Comparison of ENCODE assay signal across 8 cellular contexts in genomic region chr19:55605637-55606470, GRCh38. TPM values are rescaled to one million over a fixed set of nuclear protein-coding genes. Genes with fewer than 3 reads are reported as not detected.
A peak's percentile ranks its signal among the peaks of the same experiment; 100 is the strongest.
DNase-seq lines count a peak whose midpoint lies in the region; ATAC-seq, FAIRE-seq and TF ChIP-seq lines count a peak whose summit lies in the region.

Gene ZNF865, plus strand, starts transcription at chr19:55605647. Its CDS starts 7,972 bp downstream, at chr19:55613619.

- DNase-seq in GM12891 (ENCODE audit: insufficient read length, low spot score) = no peak
- peak; percentile 41 for DNase-seq in NCI-H446 treated with DMSO at 0.1 percent for 48 hours (lab: John Stamatoyannopoulos, UW)
- DNase-seq in activated CD4-positive, alpha-beta T cell treated with anti-CD3 and anti-CD28 coated beads for 4 hours = peak; percentile 67 to 70
- DNase-seq in dedifferentiated amniotic fluid mesenchymal stem cell (ENCODE audit: extremely low spot score) = peak; percentile 85
- DNase-seq in left lobe of liver (ENCODE audit: low spot score) = peak; percentile 69
- peak; percentile 71 to 77 for DNase-seq in stimulated activated CD4-positive, alpha-beta T cell treated with anti-CD3 and anti-CD28 coated beads, Interleukin-2, amount 100 ng/mL, for 24 hours

- TF ChIP-seq POLR2A in GM12891 (IDR thresholded peaks at IDR 0.05; ENCODE audit: low read depth, low read length) = no peak; the same call in 1 of the 2 replicates

- ATAC-seq in HG03103 (IDR thresholded peaks at IDR 0.05; ENCODE audit: low read depth, unreplicated experiment) (peak; percentile 19), left lobe of liver (peak; percentile 65), GM21367 (IDR thresholded peaks at IDR 0.05; ENCODE audit: unreplicated experiment) (no peak)

- FAIRE-seq in GM12891 (lab: Jason Lieb, UNC) = peak; percentile 88

TF ChIP-seq in GM12891, 5 proteins besides CTCF, POLR2A, EP300 and RAD21:
- TF ChIP-seq POLR2AphosphoS5 (IDR thresholded peaks at IDR 0.05; ENCODE audit: low read depth, low read length) = no peak; the same call in 1 of the 2 replicates
- no peak for TF ChIP-seq PAX5 (IDR thresholded peaks at IDR 0.05; ENCODE audit: insufficient read depth, low read length, severe bottlenecking)
- no peak for TF ChIP-seq SPI1 (IDR thresholded peaks at IDR 0.05; ENCODE audit: low read depth, low read length)
- TF ChIP-seq TAF1 (IDR thresholded peaks at IDR 0.05; ENCODE audit: low read depth, low read length) = peak; percentile 3; the same call in 1 of the 2 replicates
- no peak for TF ChIP-seq POU2F2 (IDR thresholded peaks at IDR 0.05; ENCODE audit: low read depth, low read length)

RNA-seq across cellular contexts. Expression of gene ZNF865, which starts in this region (rescaled TPM):
- polyA plus RNA-seq in GM12891 (2012; ENCODE audit: low read depth, missing spikeins) = 4.6 TPM
- total RNA-seq in left lobe of liver = 8.1 TPM
